In genomic region chr4:179748837-179749236, GRCh38 we compare ENCODE assay signal across 11 cellular contexts.
"Had no signal": no experiment of that assay in that cellular context is flagged by ENCODE, and none has a peak within 500 bp of the region (broad histone marks: within the 10 kb centered on the region; RNA-seq: fewer than 3 reads in every experiment).

No MANE protein-coding gene starts in this region.

- H2AFZ ChIP-seq: GM23248, GM23338 had no signal

- ATAC-seq: GM23338, HCT116 had no signal

- H3K4me3 ChIP-seq: GM23248, GM23338, HAP-1 had no signal

- H3K9me3 ChIP-seq: HAP-1 had no signal

- FAIRE-seq: H1, H54 had no signal

- H3K4me2 ChIP-seq: GM23338 had no signal

- DNase-seq: GM23248, GOT3, H7, H9, HCEC 1CT, HFFc6 had no signal

- H3K9ac ChIP-seq: GM23248 had no signal

- H3K4me1 ChIP-seq: HAP-1 had no signal

- H3K36me3 ChIP-seq: HAP-1 had no signal

- H3K27ac ChIP-seq: GM23248 had no signal
